Comparison of ENCODE assay signal across 8 cellular contexts in genomic region chr2:230220347-230220969, GRCh38. TPM values are rescaled to one million over a fixed set of nuclear protein-coding genes. Genes with fewer than 3 reads are reported as not detected.
A peak's percentile ranks its signal among the peaks of the same experiment; 100 is the strongest.
DNase-seq lines count a peak whose midpoint lies in the region; ATAC-seq and TF ChIP-seq lines count a peak whose summit lies in the region.

No MANE protein-coding gene starts in this region.

- BruUV-seq in A673 (replicated peaks; lab: Mats Ljungman, UMichigan): no TSS peak

- H3K4me1 Mint-ChIP-seq in IgD-negative memory B cell: peaks cover 32 to 70% (median 66%) of the 10 kb centered on the region in 3 donors

- H3K36me3 Mint-ChIP-seq in IgD-negative memory B cell: peaks cover 12% of the 10 kb centered on the region

- intact Hi-C loops in A673 (cut with micrococcal nuclease; ENCODE audit: unreplicated experiment): no loop called here

- peak overlapping the region; percentile 86 to 99 (median 94) for H3K27ac Mint-ChIP-seq in IgD-negative memory B cell

- POLR2A ChIA-PET in A673 (lab: Charles Lee; ENCODE audit: low non-redundant PET): no interaction called here

- H3K27me3 ChIP-seq in A673 (replicated peaks; ENCODE audit: insufficient read depth, low read depth, low read length, poor library complexity): no peaks in the 10 kb centered on the region
- no peaks in the 10 kb centered on the region for H3K27me3 ChIP-seq in muscle layer of duodenum (ENCODE audit: low read depth, low read length)

- H3K4me1 ChIP-seq in A673 (ENCODE audit: insufficient read depth, low read length, poor library complexity, severe bottlenecking): peaks cover 4% of the 10 kb centered on the region
- no peaks in the 10 kb centered on the region for H3K4me1 ChIP-seq in muscle layer of duodenum (ENCODE audit: control insufficient read depth in 1 of 2, insufficient read depth in 2 of 2, low read length in 2 of 2)

- no peaks in the 10 kb centered on the region for H3K27me3 Mint-ChIP-seq in IgD-negative memory B cell

- H3K27ac ChIP-seq in A673 (ENCODE audit: low read depth, low read length, poor library complexity, severe bottlenecking) (peak overlapping the region; percentile 49), muscle layer of duodenum (ENCODE audit: low read length) (peak overlapping the region; percentile 73)

- TF ChIP-seq CTCF in A673 (conservative IDR thresholded peaks at IDR 0.05; ENCODE audit: low read depth, low read length): no peak
- no peak for TF ChIP-seq CTCF in cardiac fibroblast (IDR thresholded peaks at IDR 0.05; ENCODE audit: low read depth, low read length)

- CTCF ChIA-PET in A673 (lab: Charles Lee): no interaction called here

- peak overlapping the region; percentile 59 for H3K4me3 ChIP-seq in A673 (ENCODE audit: low read depth, low read length, poor library complexity, severe bottlenecking)
- H3K4me3 ChIP-seq in cardiac fibroblast (replicated peaks in 1 of 2; ENCODE audit: low read depth in 2 of 2, low read length in 2 of 2): peak overlapping the region; percentile 66 to 78
- H3K4me3 ChIP-seq in muscle layer of duodenum (ENCODE audit: low read depth in 1 of 2, low read length in 2 of 2): peak overlapping the region; percentile 97 to 98

- no peak for ATAC-seq in HG02678 (IDR thresholded peaks at IDR 0.05; ENCODE audit: unreplicated experiment)

- H3K36me3 ChIP-seq in A673 (ENCODE audit: insufficient read depth, low read length, poor library complexity, severe bottlenecking) (no peaks in the 10 kb centered on the region), muscle layer of duodenum (ENCODE audit: control insufficient read depth in 1 of 2, insufficient read depth in 2 of 2, low read length in 2 of 2) (peaks cover 0 to 11% of the 10 kb centered on the region in 2 donors)

- H3K4me3 Mint-ChIP-seq in IgD-negative memory B cell: peak overlapping the region; percentile 92 to 100 (median 98)

- no peaks in the 10 kb centered on the region for H3K9me3 Mint-ChIP-seq in IgD-negative memory B cell

- H3K9me3 ChIP-seq in A673 (ENCODE audit: low read depth, low read length, poor library complexity, severe bottlenecking): no peaks in the 10 kb centered on the region
- no peaks in the 10 kb centered on the region for H3K9me3 ChIP-seq in muscle layer of duodenum (ENCODE audit: control insufficient read depth in 1 of 2, low read length in 2 of 2)

- DNase-seq in A673 (ENCODE audit: low spot score): peak; percentile 3
- DNase-seq in cardiac fibroblast (ENCODE audit: low read depth in 2 of 2): no peak
- DNase-seq in mucosa of gallbladder (ENCODE audit: low spot score): no peak
- DNase-seq in hypothalamus (lab: John Stamatoyannopoulos, UW): no peak
- no peak for DNase-seq in activated CD4-positive, CD25-positive, alpha-beta regulatory T cell treated with anti-CD3 and anti-CD28 coated beads, Interleukin-2, amount 50 U/mL, for 72 hours

RNA-seq across cellular contexts. Expression of gene SP110, which starts 0.7 kb away (rescaled TPM):
- total RNA-seq in A673 (2021): 11.0 and 11.6 TPM in 2 replicates
- 273 TPM for polyA plus RNA-seq in IgD-negative memory B cell
- total RNA-seq in mucosa of gallbladder: 16.2 TPM

RNA-seq across cellular contexts. Expression of gene SP140, which starts 5.1 kb away (rescaled TPM):
- total RNA-seq in A673 (2021) (0.32 and 1.0 TPM in 2 replicates), mucosa of gallbladder (4.2 TPM)
- polyA plus RNA-seq in IgD-negative memory B cell: 130 TPM
